8 cellular contexts compared by ENCODE assay signal in genomic region chr3:19146685-19147650, GRCh38. TPM values are rescaled to one million over a fixed set of nuclear protein-coding genes. Genes with fewer than 3 reads are reported as not detected.
DNase-seq lines count a peak whose midpoint lies in the region; ATAC-seq, FAIRE-seq and TF ChIP-seq lines count a peak whose summit lies in the region.

No MANE protein-coding gene starts in this region.

- POLR2A ChIA-PET in Panc1 (lab: Charles Lee), result interaction anchor here (0.6 kb wide), 1 partner anchor 282 kb away, joined by 3 read pairs; no protein-coding TSS in a partner anchor
- POLR2A ChIA-PET in naive thymus-derived CD8-positive, alpha-beta T cell (lab: Charles Lee), result no interaction called here

- BruUV-seq in Panc1 (replicated peaks; lab: Mats Ljungman, UMichigan), result no TSS peak

- no peak overlapping the region for H3K27ac ChIP-seq in Panc1 (ENCODE audit: low read length)

- DNase-seq in D721Med (ENCODE audit: insufficient read length, low spot score) (peak; percentile 36), Panc1 (ENCODE audit: low read depth, low spot score) (no peak), fibroblast of pulmonary artery (ENCODE audit: low read depth) (peak; percentile 44)
- peak; percentile 38 for DNase-seq in activated T-helper 2 cell treated with anti-CD3 and anti-CD28 coated beads, Interferon-gamma antibody, Interleukin-2, Interleukin-4, amounts not matched to agents 10 μg/mL and 5 μg/mL and 100 μg/mL, durations not matched to agents 14 hours and 24 hours and 36 hours (ENCODE audit: low spot score)
- peak; percentile 56 to 88 (median 73) for DNase-seq in naive thymus-derived CD8-positive, alpha-beta T cell
- DNase-seq in stimulated activated naive B cell treated with anti-CD40 and anti-IgM and Interleukin-4, amounts not matched to agents 10 μg/mL and 1 μg/mL and 100 μg/mL, for 72 hours, result peak; percentile 68

- H3K36me3 ChIP-seq in Panc1 (ENCODE audit: control insufficient read depth, insufficient read depth, low read length), result no peaks in the 10 kb centered on the region

- no peak for TF ChIP-seq EP300 in Ishikawa (IDR thresholded peaks at IDR 0.05; ENCODE audit: borderline replicate concordance)

- TF ChIP-seq CTCF in D721Med (IDR thresholded peaks at IDR 0.05; ENCODE audit: insufficient read depth, missing control alignments), result peak; percentile 27
- peak; percentile 13; the same call in 1 of the 2 replicates for TF ChIP-seq CTCF in Panc1 (IDR thresholded peaks at IDR 0.05)
- TF ChIP-seq CTCF in fibroblast of pulmonary artery (IDR thresholded peaks at IDR 0.05; ENCODE audit: low read length, missing control alignments), result peak; percentile 34

- FAIRE-seq in D721Med (lab: Jason Lieb, UNC), result no peak

- peak; percentile 69 for ATAC-seq in GM21529 (IDR thresholded peaks at IDR 0.05; ENCODE audit: unreplicated experiment)
- peak; percentile 85 for ATAC-seq in Panc1
- ATAC-seq in naive thymus-derived CD8-positive, alpha-beta T cell, result peak; percentile 74
- ATAC-seq in stimulated activated naive B cell treated with anti-CD40 and anti-IgM and Interleukin-4, amounts not matched to agents 10 μg/mL and 1 μg/mL and 100 μg/mL, for 72 hours (replicated peaks), result peak; percentile 78 to 83

- peaks cover 11% of the 10 kb centered on the region for H3K4me1 Mint-ChIP-seq in activated T-helper 2 cell treated with anti-CD3 and anti-CD28 coated beads, Interferon-gamma antibody, Interleukin-2, Interleukin-4, amounts not matched to agents 10 μg/mL and 5 μg/mL and 100 μg/mL, durations not matched to agents 14 hours and 24 hours and 36 hours (ENCODE audit: low read depth)
- H3K4me1 Mint-ChIP-seq in naive thymus-derived CD8-positive, alpha-beta T cell, result peaks cover 10 to 38% (median 23%) of the 10 kb centered on the region in 4 donors
- peaks cover 10 to 20% of the 10 kb centered on the region in 2 donors for H3K4me1 Mint-ChIP-seq in stimulated activated naive B cell treated with anti-CD40 and anti-IgM and Interleukin-4, amounts not matched to agents 10 μg/mL and 1 μg/mL and 100 μg/mL, for 72 hours

- H3K4me1 ChIP-seq in Panc1 (ENCODE audit: control insufficient read depth, insufficient read depth, low read length), result peaks cover 4% of the 10 kb centered on the region; the same call in 1 of the 2 replicates

- H3K4me3 Mint-ChIP-seq in activated T-helper 2 cell treated with anti-CD3 and anti-CD28 coated beads, Interferon-gamma antibody, Interleukin-2, Interleukin-4, amounts not matched to agents 10 μg/mL and 5 μg/mL and 100 μg/mL, durations not matched to agents 14 hours and 24 hours and 36 hours (ENCODE audit: low read depth), result peak overlapping the region; percentile 82
- H3K4me3 Mint-ChIP-seq in naive thymus-derived CD8-positive, alpha-beta T cell, result peak overlapping the region; percentile 89 to 98 (median 96)
- peak overlapping the region; percentile 95 to 99 for H3K4me3 Mint-ChIP-seq in stimulated activated naive B cell treated with anti-CD40 and anti-IgM and Interleukin-4, amounts not matched to agents 10 μg/mL and 1 μg/mL and 100 μg/mL, for 72 hours

- intact Hi-C loops in Panc1 (cut with micrococcal nuclease; ENCODE audit: unreplicated experiment), result no loop called here
- intact Hi-C loops in activated T-helper 2 cell treated with anti-CD3 and anti-CD28 coated beads, Interferon-gamma antibody, Interleukin-2, Interleukin-4, amounts not matched to agents 10 μg/mL and 5 μg/mL and 100 μg/mL, durations not matched to agents 14 hours and 24 hours and 36 hours (cut with micrococcal nuclease), result loop anchor here (5.0 kb wide), 1 partner anchor 800 kb away; the partner anchor contains the start of gene RAB5A

- peak overlapping the region; percentile 11 for H3K27ac Mint-ChIP-seq in activated T-helper 2 cell treated with anti-CD3 and anti-CD28 coated beads, Interferon-gamma antibody, Interleukin-2, Interleukin-4, amounts not matched to agents 10 μg/mL and 5 μg/mL and 100 μg/mL, durations not matched to agents 14 hours and 24 hours and 36 hours
- peak overlapping the region; percentile 79 to 94 (median 93) for H3K27ac Mint-ChIP-seq in naive thymus-derived CD8-positive, alpha-beta T cell
- H3K27ac Mint-ChIP-seq in stimulated activated naive B cell treated with anti-CD40 and anti-IgM and Interleukin-4, amounts not matched to agents 10 μg/mL and 1 μg/mL and 100 μg/mL, for 72 hours, result peak overlapping the region; percentile 94

- in situ Hi-C loops in Panc1 (cut with HindIII; ENCODE audit: low pct_unique_long_range_greater_than_20kb, low sequenced_read_pairs), result no loop called here

- no peaks in the 10 kb centered on the region for H3K9me3 Mint-ChIP-seq in activated T-helper 2 cell treated with anti-CD3 and anti-CD28 coated beads, Interferon-gamma antibody, Interleukin-2, Interleukin-4, amounts not matched to agents 10 μg/mL and 5 μg/mL and 100 μg/mL, durations not matched to agents 14 hours and 24 hours and 36 hours
- peaks cover 0 to 8% (median 3%) of the 10 kb centered on the region in 9 donors for H3K9me3 Mint-ChIP-seq in naive thymus-derived CD8-positive, alpha-beta T cell
- peaks cover 2 to 3% of the 10 kb centered on the region in 2 donors for H3K9me3 Mint-ChIP-seq in stimulated activated naive B cell treated with anti-CD40 and anti-IgM and Interleukin-4, amounts not matched to agents 10 μg/mL and 1 μg/mL and 100 μg/mL, for 72 hours

- H3K9me3 ChIP-seq in Panc1 (ENCODE audit: control insufficient read depth, insufficient read depth, low read depth, low read length), result no peaks in the 10 kb centered on the region

- H3K27me3 Mint-ChIP-seq in activated T-helper 2 cell treated with anti-CD3 and anti-CD28 coated beads, Interferon-gamma antibody, Interleukin-2, Interleukin-4, amounts not matched to agents 10 μg/mL and 5 μg/mL and 100 μg/mL, durations not matched to agents 14 hours and 24 hours and 36 hours (ENCODE audit: low read depth), result peaks cover 45% of the 10 kb centered on the region
- H3K27me3 Mint-ChIP-seq in naive thymus-derived CD8-positive, alpha-beta T cell, result peaks cover 14 to 35% (median 23%) of the 10 kb centered on the region in 5 donors
- H3K27me3 Mint-ChIP-seq in stimulated activated naive B cell treated with anti-CD40 and anti-IgM and Interleukin-4, amounts not matched to agents 10 μg/mL and 1 μg/mL and 100 μg/mL, for 72 hours, result peaks cover 17 to 20% of the 10 kb centered on the region in 2 donors

- CTCF ChIA-PET in Panc1 (lab: Charles Lee), result no interaction called here

- peaks cover 5% of the 10 kb centered on the region for H3K36me3 Mint-ChIP-seq in activated T-helper 2 cell treated with anti-CD3 and anti-CD28 coated beads, Interferon-gamma antibody, Interleukin-2, Interleukin-4, amounts not matched to agents 10 μg/mL and 5 μg/mL and 100 μg/mL, durations not matched to agents 14 hours and 24 hours and 36 hours (ENCODE audit: low read depth)
- H3K36me3 Mint-ChIP-seq in naive thymus-derived CD8-positive, alpha-beta T cell, result no peaks in the 10 kb centered on the region
- no peaks in the 10 kb centered on the region for H3K36me3 Mint-ChIP-seq in stimulated activated naive B cell treated with anti-CD40 and anti-IgM and Interleukin-4, amounts not matched to agents 10 μg/mL and 1 μg/mL and 100 μg/mL, for 72 hours

- H3K4me3 ChIP-seq in Panc1 (ENCODE audit: low read depth in 2 of 2, low read length in 2 of 2) (peak overlapping the region; percentile 45 to 67), fibroblast of pulmonary artery (replicated peaks; ENCODE audit: low read depth, low read length) (peak overlapping the region; percentile 64)

- no peak for TF ChIP-seq RAD21 in Ishikawa (IDR thresholded peaks at IDR 0.05; ENCODE audit: low read depth)

- H3K27me3 ChIP-seq in Panc1 (ENCODE audit: control insufficient read depth, insufficient read depth, low read length), result peaks cover 10% of the 10 kb centered on the region; the same call in 1 of the 2 replicates

TF ChIP-seq in Ishikawa, 13 proteins besides CTCF, POLR2A, EP300 and RAD21 (continues in another document):
- TF ChIP-seq EGR1 (IDR thresholded peaks at IDR 0.05) (peak; percentile 36), MAX (IDR thresholded peaks at IDR 0.05) (peak; percentile 90), NFIC (IDR thresholded peaks at IDR 0.05) (no peak; the same call in 1 of the 2 replicates), FOXM1 (IDR thresholded peaks at IDR 0.05; ENCODE audit: borderline replicate concordance, low read depth) (no peak), TCF12 (IDR thresholded peaks at IDR 0.05; ENCODE audit: low read depth) (peak; percentile 19; the same call in 1 of the 2 replicates), TEAD4 (IDR thresholded peaks at IDR 0.05) (no peak), CREB1 (IDR thresholded peaks at IDR 0.05; ENCODE audit: low read depth) (no peak)

RNA-seq across cellular contexts. Expression of gene KCNH8, which starts 1.3 kb away (rescaled TPM):
- total RNA-seq in Panc1 (2021; ENCODE audit: unreplicated experiment), result not detected
- not detected for polyA plus RNA-seq in Panc1 (2012; ENCODE audit: insufficient read length)
- not detected in 2 replicates for total RNA-seq in activated T-helper 2 cell treated with anti-CD3 and anti-CD28 coated beads, Interferon-gamma antibody, Interleukin-2, Interleukin-4, amounts not matched to agents 10 μg/mL and 5 μg/mL and 100 μg/mL, durations not matched to agents 14 hours and 24 hours and 36 hours
- under 1 TPM; 0.26 to 0.58 TPM for total RNA-seq in naive thymus-derived CD8-positive, alpha-beta T cell
- not detected for polyA plus RNA-seq in naive thymus-derived CD8-positive, alpha-beta T cell

Comparison
In these comparisons a context has a peak if more than half of its experiments do, and no peak if none do; other contexts are left out.
1. H3K27ac Mint-ChIP-seq: peak in every context shown above with its lines; median percentile 94 in stimulated activated naive B cell treated with anti-CD40 and anti-IgM and Interleukin-4, amounts not matched to agents 10 μg/mL and 1 μg/mL and 100 μg/mL, for 72 hours; 93 in naive thymus-derived CD8-positive, alpha-beta T cell; 11 in activated T-helper 2 cell treated with anti-CD3 and anti-CD28 coated beads, Interferon-gamma antibody, Interleukin-2, Interleukin-4, amounts not matched to agents 10 μg/mL and 5 μg/mL and 100 μg/mL, durations not matched to agents 14 hours and 24 hours and 36 hours.